Comparison of ENCODE assay signal across 19 cellular contexts in the genomic region with DNA sequence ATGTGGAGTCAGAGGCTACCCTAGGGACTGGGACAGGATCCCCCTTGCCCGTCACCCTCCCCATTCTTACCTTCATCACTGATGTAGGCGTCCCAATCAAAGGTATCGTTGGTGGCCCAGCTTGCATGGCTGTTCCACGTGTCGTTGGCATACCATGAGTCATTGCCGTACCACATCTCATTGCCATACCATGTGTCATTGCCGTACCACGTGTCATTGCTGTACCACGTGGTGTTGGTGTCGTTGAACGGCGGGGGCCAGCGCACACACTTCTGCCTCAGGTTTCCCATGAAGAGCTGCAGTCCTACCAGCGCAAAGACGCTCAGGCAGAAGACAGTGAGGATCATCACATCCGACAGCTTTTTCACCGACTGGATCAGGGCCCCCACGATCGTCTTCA. TPM values are rescaled to one million over a fixed set of nuclear protein-coding genes. Genes with fewer than 3 reads are reported as not detected.
DNase-seq lines count a peak whose midpoint lies in the region; ATAC-seq, FAIRE-seq and TF ChIP-seq lines count a peak whose summit lies in the region.
"Had no signal": no experiment of that assay in that cellular context is flagged by ENCODE, and none has a peak within 500 bp of the region (broad histone marks: within the 10 kb centered on the region; RNA-seq: fewer than 3 reads in every experiment).

No MANE protein-coding gene starts in this region.

- POLR2A ChIA-PET in SK-N-SH (lab: Yijun Ruan, JAX) = no interaction called here

- no peak overlapping the region for H3K4me2 ChIP-seq in SK-N-SH

- no peaks in the 10 kb centered on the region for H3F3A ChIP-seq in SK-N-SH (replicated peaks; ENCODE audit: insufficient read depth)

- H3K9me2 ChIP-seq in SK-N-SH = no peaks in the 10 kb centered on the region

- no peak overlapping the region for H3K9ac ChIP-seq in SK-N-SH

- no peak overlapping the region for H3K4me3 Mint-ChIP-seq in stimulated activated naive CD8-positive, alpha-beta T cell treated with anti-CD3 and anti-CD28 coated beads, Interleukin-15, amount 100 ng/mL, for 72 hours
- H3K4me3 Mint-ChIP-seq: activated naive CD4-positive, alpha-beta T cell treated with anti-CD3 and anti-CD28 coated beads, Interleukin-2, amount 50 U/mL, for 24 hours; neural crest cell had no signal

- no peaks in the 10 kb centered on the region for H3K4me1 ChIP-seq in SK-N-SH (ENCODE audit: control insufficient read depth in 1 of 2, insufficient read depth in 2 of 2, low read depth in 1 of 2, low read length in 1 of 2)
- H3K4me1 ChIP-seq: prostate gland, tibial artery had no signal

- no peaks in the 10 kb centered on the region for H3K27me3 Mint-ChIP-seq in stimulated activated naive CD8-positive, alpha-beta T cell treated with anti-CD3 and anti-CD28 coated beads, Interleukin-15, amount 100 ng/mL, for 72 hours
- H3K27me3 Mint-ChIP-seq: activated naive CD4-positive, alpha-beta T cell treated with anti-CD3 and anti-CD28 coated beads, Interleukin-2, amount 50 U/mL, for 24 hours had no signal

- peak; percentile 99 for FAIRE-seq in urothelium cell line (lab: Jason Lieb, UNC)

- TF ChIP-seq EP300 in SK-N-SH (IDR thresholded peaks at IDR 0.05; ENCODE audit: borderline replicate concordance in 1 of 2, low read depth in 1 of 2, low read length in 1 of 2) = no peak

- H2AFZ ChIP-seq in SK-N-SH (ENCODE audit: low read depth) = no peak overlapping the region

- H3K4me3 ChIP-seq in SK-N-SH (ENCODE audit: low read depth in 2 of 2, low read length in 1 of 2) = no peak overlapping the region
- H3K4me3 ChIP-seq: left ventricle myocardium inferior, prostate gland, tibial artery had no signal

- H4K20me1 ChIP-seq in SK-N-SH (ENCODE audit: insufficient read depth) = no peaks in the 10 kb centered on the region

- WGBS in SK-N-SH (ENCODE audit: low lambda C conversion rate) = 78% methylated on average over 19 of the region's 19 CpGs

- H3K27ac Mint-ChIP-seq in stimulated activated naive CD8-positive, alpha-beta T cell treated with anti-CD3 and anti-CD28 coated beads, Interleukin-15, amount 100 ng/mL, for 72 hours = no peak overlapping the region

- H3K9me3 Mint-ChIP-seq in stimulated activated naive CD8-positive, alpha-beta T cell treated with anti-CD3 and anti-CD28 coated beads, Interleukin-15, amount 100 ng/mL, for 72 hours = no peaks in the 10 kb centered on the region
- H3K9me3 Mint-ChIP-seq: activated naive CD4-positive, alpha-beta T cell treated with anti-CD3 and anti-CD28 coated beads, Interleukin-2, amount 50 U/mL, for 24 hours; neural crest cell had no signal

- no peak for DNase-seq in SK-N-SH
- no peak for DNase-seq in stimulated activated naive CD8-positive, alpha-beta T cell treated with anti-CD3 and anti-CD28 coated beads, Interleukin-15, Interleukin-2, amounts not matched to agents 100 U/mL and 50 U/mL, for 24 hours
- DNase-seq in stimulated activated naive CD8-positive, alpha-beta T cell treated with anti-CD3 and anti-CD28 coated beads, Interleukin-15, amount 100 ng/mL, for 72 hours = no peak
- peak; percentile 67 for DNase-seq in urothelium cell line (ENCODE audit: low spot score)
- no peak for DNase-seq in GM19240 (ENCODE audit: insufficient read length, low spot score)
- DNase-seq: GDM1, HCEC 1CT, left ventricle myocardium inferior, NCI-H1092, NCI-H2081 treated with DMSO at 0.1 percent for 48 hours, NCI-H524, Right ventricle myocardium superior, tibial artery had no signal

- CTCF ChIA-PET in SK-N-SH (lab: Yijun Ruan, JAX) = interaction anchor here (0.8 to 4.1 kb wide), 9 partner anchors 11 to 314 kb away, joined by 3 to 22 read pairs (median 4); no protein-coding TSS in a partner anchor

- H3K9me3 ChIP-seq in SK-N-SH = no peaks in the 10 kb centered on the region
- H3K9me3 ChIP-seq: left ventricle myocardium inferior, prostate gland, tibial artery had no signal

- H3K79me2 ChIP-seq in SK-N-SH (ENCODE audit: insufficient read depth) = no peaks in the 10 kb centered on the region

- no peak overlapping the region for H3K27ac ChIP-seq in SK-N-SH (ENCODE audit: low read depth in 2 of 2, low read length in 1 of 2)
- H3K27ac ChIP-seq: left ventricle myocardium inferior, prostate gland, tibial artery, VCaP had no signal

- ATAC-seq in SK-N-SH treated with all-trans-retinoic acid at 6 μM for 48 hours = no peak
- peak; percentile 44 for ATAC-seq in stimulated activated naive CD8-positive, alpha-beta T cell treated with anti-CD3 and anti-CD28 coated beads, Interleukin-15, Interleukin-2, amounts not matched to agents 100 U/mL and 50 U/mL, for 24 hours
- ATAC-seq in stimulated activated naive CD8-positive, alpha-beta T cell treated with anti-CD3 and anti-CD28 coated beads, Interleukin-15, amount 100 ng/mL, for 72 hours = no peak

- H3K36me3 ChIP-seq in SK-N-SH (replicated peaks in 1 of 2; ENCODE audit: control insufficient read depth in 1 of 2, insufficient read depth in 2 of 2, low read length in 1 of 2) = no peaks in the 10 kb centered on the region
- H3K36me3 ChIP-seq: left ventricle myocardium inferior, prostate gland, tibial artery had no signal

- TF ChIP-seq CTCF in SK-N-SH (IDR thresholded peaks at IDR 0.05) = no peak

- H3K27me3 ChIP-seq in SK-N-SH (ENCODE audit: insufficient read depth) = no peaks in the 10 kb centered on the region

- H3K4me1 Mint-ChIP-seq in stimulated activated naive CD8-positive, alpha-beta T cell treated with anti-CD3 and anti-CD28 coated beads, Interleukin-15, amount 100 ng/mL, for 72 hours = peaks cover 21% of the 10 kb centered on the region

- no peak for TF ChIP-seq RAD21 in SK-N-SH (IDR thresholded peaks at IDR 0.05; ENCODE audit: low read length)

TF ChIP-seq in SK-N-SH, 30 proteins besides CTCF, POLR2A, EP300 and RAD21 (continues in another document):
- no peak for TF ChIP-seq JUND (IDR thresholded peaks at IDR 0.05)
- TF ChIP-seq, protein P1, sequence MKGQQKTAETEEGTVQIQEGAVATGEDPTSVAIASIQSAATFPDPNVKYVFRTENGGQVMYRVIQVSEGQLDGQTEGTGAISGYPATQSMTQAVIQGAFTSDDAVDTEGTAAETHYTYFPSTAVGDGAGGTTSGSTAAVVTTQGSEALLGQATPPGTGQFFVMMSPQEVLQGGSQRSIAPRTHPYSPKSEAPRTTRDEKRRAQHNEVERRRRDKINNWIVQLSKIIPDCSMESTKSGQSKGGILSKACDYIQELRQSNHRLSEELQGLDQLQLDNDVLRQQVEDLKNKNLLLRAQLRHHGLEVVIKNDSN (IDR thresholded peaks at IDR 0.05; ENCODE audit: borderline replicate concordance, low read depth) = peak; percentile 24; the same call in 1 of the 2 replicates
- no peak for TF ChIP-seq TCF12 (IDR thresholded peaks at IDR 0.05)

TF ChIP-seq in SK-N-SH treated with all-trans-retinoic acid at 6 μM for 48 hours, 23 proteins besides CTCF, POLR2A, EP300 and RAD21:
- no peak for TF ChIP-seq OSR1 (CRISPR knock-in tag; IDR thresholded peaks at IDR 0.05)
- no peak for TF ChIP-seq ARNTL (CRISPR knock-in tag; IDR thresholded peaks at IDR 0.05; ENCODE audit: borderline replicate concordance, low read depth)
- no peak for TF ChIP-seq PPARA (CRISPR knock-in tag; IDR thresholded peaks at IDR 0.05; ENCODE audit: borderline replicate concordance)
- no peak for TF ChIP-seq ZC3H10 (CRISPR knock-in tag; IDR thresholded peaks at IDR 0.05)
- TF ChIP-seq ISL1 (CRISPR knock-in tag; IDR thresholded peaks at IDR 0.05) = no peak

RNA-seq across cellular contexts. Expression of a gene that starts 4.8 kb away (rescaled TPM):
- polyA plus RNA-seq in SK-N-SH (2012; rRNA removed) = not detected in 2 replicates
- under 0.01 TPM in 1 of 2 replicates, not detected in the other for polyA plus RNA-seq in SK-N-SH (2012; cell fraction: cytosol; rRNA removed)
- polyA plus RNA-seq in SK-N-SH (2012; cell fraction: nucleus; rRNA removed) = not detected in 2 replicates
- polyA plus RNA-seq: BJ had no signal

RNA-seq across cellular contexts. Expression of a gene that starts 30.2 kb away (rescaled TPM):
- 2.5 and 2.7 TPM in 2 replicates for polyA plus RNA-seq in SK-N-SH (2012; rRNA removed)
- 1.2 and 2.0 TPM in 2 replicates for polyA plus RNA-seq in SK-N-SH (2012; cell fraction: cytosol; rRNA removed)
- polyA plus RNA-seq in SK-N-SH (2012; cell fraction: nucleus; rRNA removed) = 9.8 and 10.5 TPM in 2 replicates

RNA-seq across cellular contexts. Expression of a gene that starts 35.8 kb away (rescaled TPM):
- 0.06 and 0.10 TPM in 2 replicates for polyA plus RNA-seq in SK-N-SH (2012; rRNA removed)
- polyA plus RNA-seq in SK-N-SH (2012; cell fraction: cytosol; rRNA removed) = 0.08 and 0.30 TPM in 2 replicates
- 0.08 TPM in 1 of 2 replicates, not detected in the other for polyA plus RNA-seq in SK-N-SH (2012; cell fraction: nucleus; rRNA removed)

RNA-seq across cellular contexts. Expression of a gene that starts 49.3 kb away (rescaled TPM):
- not detected in 2 replicates for polyA plus RNA-seq in SK-N-SH (2012; rRNA removed)
- not detected in 2 replicates for polyA plus RNA-seq in SK-N-SH (2012; cell fraction: cytosol; rRNA removed)
- not detected in 2 replicates for polyA plus RNA-seq in SK-N-SH (2012; cell fraction: nucleus; rRNA removed)
- polyA plus RNA-seq: BJ had no signal

RNA-seq across cellular contexts. Expression of a gene that starts 52.5 kb away (rescaled TPM):
- polyA plus RNA-seq in SK-N-SH (2012; rRNA removed) = 0.08 TPM in 1 of 2 replicates, not detected in the other
- 0.08 and 0.14 TPM in 2 replicates for polyA plus RNA-seq in SK-N-SH (2012; cell fraction: cytosol; rRNA removed)
- polyA plus RNA-seq in SK-N-SH (2012; cell fraction: nucleus; rRNA removed) = 0.23 TPM in 1 of 2 replicates, not detected in the other
